Comparison of ENCODE assay signal across 8 cellular contexts in genomic region chr6:33112148-33112547, GRCh38. TPM values are rescaled to one million over a fixed set of nuclear protein-coding genes. Genes with fewer than 3 reads are reported as not detected.
DNase-seq lines count a peak whose midpoint lies in the region; ATAC-seq, FAIRE-seq and TF ChIP-seq lines count a peak whose summit lies in the region.

No MANE protein-coding gene starts in this region.

- TF ChIP-seq CTCF in GM23338 (conservative IDR thresholded peaks at IDR 0.05; ENCODE audit: low read depth in 2 of 2) (no peak), K562 (IDR thresholded peaks at IDR 0.05 in 2 of 3, conservative IDR thresholded peaks at IDR 0.05 in 1 of 3; ENCODE audit: insufficient read depth in 2 of 3, low read depth in 1 of 3, low read length in 3 of 3) (no peak), left lung (IDR thresholded peaks at IDR 0.05) (no peak)

- no peak for DNase-seq in activated naive CD4-positive, alpha-beta T cell treated with anti-CD3 and anti-CD28 coated beads, Interleukin-2, amount 50 U/mL, for 72 hours (ENCODE audit: low spot score in 2 of 2)
- no peak for DNase-seq in activated naive CD4-positive, alpha-beta T cell treated with anti-CD3 and anti-CD28 coated beads, Interleukin-2, amount 10 ng/mL, durations not matched to agents 7 days and 5 days
- DNase-seq in GM23338 (ENCODE audit: low spot score): peak; percentile 46
- DNase-seq in MG63: peak; percentile 55
- peak; percentile 15 to 59 (median 55) for DNase-seq in K562 (ENCODE audit: extremely low read depth in 1 of 4, low spot score in 3 of 4)
- no peak for DNase-seq in left lung
- DNase-seq in SKM-1 treated with dmso at 0.1 percent for 144 hours (lab: John Stamatoyannopoulos, UW; ENCODE audit: unreplicated experiment): no peak
- no peak for DNase-seq in NCI-H2171 treated with DMSO at 0.1 percent for 48 hours (lab: John Stamatoyannopoulos, UW)

- H3K4me3 ChIP-seq in GM23338: no peak overlapping the region
- no peak overlapping the region for H3K4me3 ChIP-seq in MG63
- H3K4me3 ChIP-seq in K562: no peak overlapping the region
- H3K4me3 ChIP-seq in left lung: no peak overlapping the region

- H3K4me1 Mint-ChIP-seq in activated naive CD4-positive, alpha-beta T cell treated with anti-CD3 and anti-CD28 coated beads, Interleukin-2, amount 10 ng/mL, durations not matched to agents 7 days and 5 days: peaks cover 6% of the 10 kb centered on the region
- peaks cover 19% of the 10 kb centered on the region for H3K4me1 Mint-ChIP-seq in GM23338

- BruUV-seq in K562 (replicated peaks; lab: Mats Ljungman, UMichigan): no TSS peak

- no peak for TF ChIP-seq POLR2A in K562 (conservative IDR thresholded peaks at IDR 0.05)

- no peak overlapping the region for H3K27ac Mint-ChIP-seq in activated naive CD4-positive, alpha-beta T cell treated with anti-CD3 and anti-CD28 coated beads, Interleukin-2, amount 50 U/mL, for 72 hours
- H3K27ac Mint-ChIP-seq in activated naive CD4-positive, alpha-beta T cell treated with anti-CD3 and anti-CD28 coated beads, Interleukin-2, amount 10 ng/mL, durations not matched to agents 7 days and 5 days: no peak overlapping the region
- H3K27ac Mint-ChIP-seq in GM23338: no peak overlapping the region

- no peaks in the 10 kb centered on the region for H3K27me3 ChIP-seq in GM23338 (ENCODE audit: insufficient read depth)
- peaks cover 92% of the 10 kb centered on the region for H3K27me3 ChIP-seq in MG63
- H3K27me3 ChIP-seq in K562 (ENCODE audit: control insufficient read depth in 2 of 2, insufficient read depth in 2 of 2, low read length in 2 of 2): peaks cover 11 to 40% of the 10 kb centered on the region in 2 experiments; a peak in 4 of 5 replicates
- H3K27me3 ChIP-seq in left lung: peaks cover 11 to 54% of the 10 kb centered on the region in 2 donors

- no peak for TF ChIP-seq RAD21 in K562 (CRISPR knock-in tag; conservative IDR thresholded peaks at IDR 0.05 in 1 of 2, IDR thresholded peaks at IDR 0.05 in 1 of 2)

- H3K27ac ChIP-seq in GM23338 (ENCODE audit: low read depth) (no peak overlapping the region), K562 (ENCODE audit: extremely low read depth, low read depth, low read length) (no peak overlapping the region), left lung (no peak overlapping the region)

- peak; percentile 73 to 90 for ATAC-seq in activated naive CD4-positive, alpha-beta T cell treated with anti-CD3 and anti-CD28 coated beads, Interleukin-2, amount 50 U/mL, for 72 hours
- ATAC-seq in GM23338 (peak; percentile 23), K562 (peak; percentile 97), left lung (peak; percentile 98)

- H3K9me2 ChIP-seq in GM23338 (ENCODE audit: insufficient read depth): no peaks in the 10 kb centered on the region

- H3K4me2 ChIP-seq in GM23338: no peak overlapping the region
- no peak overlapping the region for H3K4me2 ChIP-seq in K562 (ENCODE audit: insufficient read depth, low read length)

- H3K36me3 ChIP-seq in GM23338 (ENCODE audit: insufficient read depth): no peaks in the 10 kb centered on the region
- H3K36me3 ChIP-seq in MG63: no peaks in the 10 kb centered on the region
- no peaks in the 10 kb centered on the region for H3K36me3 ChIP-seq in K562 (ENCODE audit: control insufficient read depth, insufficient read depth, low read length)
- no peaks in the 10 kb centered on the region for H3K36me3 ChIP-seq in left lung

- no peaks in the 10 kb centered on the region for H4K20me1 ChIP-seq in GM23338 (replicated peaks; ENCODE audit: insufficient read depth)
- H4K20me1 ChIP-seq in K562 (replicated peaks; ENCODE audit: control insufficient read depth, insufficient read depth, low read length): no peaks in the 10 kb centered on the region; the same call in 1 of the 2 replicates

- FAIRE-seq in K562 (lab: Jason Lieb, UNC): peak; percentile 79

- POLR2A ChIA-PET in K562 (lab: Yijun Ruan, JAX): interaction anchor here (0.6 to 1.3 kb wide), 7 partner anchors 9 to 449 kb away, joined by 3 to 5 read pairs (median 3); partner anchors contain the start of gene HLA-DPA1

- H3K9ac ChIP-seq in K562 (ENCODE audit: insufficient read depth in 1 of 2, low read depth in 2 of 2, low read length in 2 of 2): no peak overlapping the region

- no peaks in the 10 kb centered on the region for H3K9me3 Mint-ChIP-seq in activated naive CD4-positive, alpha-beta T cell treated with anti-CD3 and anti-CD28 coated beads, Interleukin-2, amount 50 U/mL, for 72 hours
- no peaks in the 10 kb centered on the region for H3K9me3 Mint-ChIP-seq in activated naive CD4-positive, alpha-beta T cell treated with anti-CD3 and anti-CD28 coated beads, Interleukin-2, amount 10 ng/mL, durations not matched to agents 7 days and 5 days
- H3K9me3 Mint-ChIP-seq in GM23338: no peaks in the 10 kb centered on the region

- no peaks in the 10 kb centered on the region for H3K9me1 ChIP-seq in K562 (ENCODE audit: control insufficient read depth, insufficient read depth, low read length)

- 6% methylated on average over 1 of the region's 1 CpG for WGBS in K562 (ENCODE audit: insufficient coverage, low coverage, missing lambda C conversion rate)

- intact Hi-C loops in K562 (cut with micrococcal nuclease): no loop called here
- intact Hi-C loops in left lung (cut with DNase I): loop anchor here in 1 of 2 donors (10.0 kb wide), 1 partner anchor 133 kb away; no protein-coding TSS in a partner anchor

- H2AFZ ChIP-seq in GM23338 (no peak overlapping the region), K562 (ENCODE audit: low read depth, low read length) (no peak overlapping the region)

- CTCF ChIA-PET in activated naive CD4-positive, alpha-beta T cell treated with anti-CD3 and anti-CD28 coated beads, Interleukin-2, amount 10 ng/mL, durations not matched to agents 7 days and 5 days (lab: Charles Lee): interaction anchor here (0.8 to 1.7 kb wide), 3 partner anchors 12 to 136 kb away, joined by 3 to 6 read pairs (median 6); no protein-coding TSS in a partner anchor
- CTCF ChIA-PET in K562 (lab: Yijun Ruan, JAX; ENCODE audit: low intra/inter-chr PET ratio): no interaction called here

- peaks cover 0 to 6% of the 10 kb centered on the region in 2 donors for H3K36me3 Mint-ChIP-seq in activated naive CD4-positive, alpha-beta T cell treated with anti-CD3 and anti-CD28 coated beads, Interleukin-2, amount 50 U/mL, for 72 hours
- no peaks in the 10 kb centered on the region for H3K36me3 Mint-ChIP-seq in activated naive CD4-positive, alpha-beta T cell treated with anti-CD3 and anti-CD28 coated beads, Interleukin-2, amount 10 ng/mL, durations not matched to agents 7 days and 5 days
- peaks cover under 1% of the 10 kb centered on the region; the same call in 1 of the 3 replicates for H3K36me3 Mint-ChIP-seq in GM23338 (ENCODE audit: low read depth)

- TF ChIP-seq EP300 in K562 (IDR thresholded peaks at IDR 0.05; ENCODE audit: low read length): no peak

- H3K4me1 ChIP-seq in GM23338 (ENCODE audit: insufficient read depth): peaks cover 13% of the 10 kb centered on the region
- H3K4me1 ChIP-seq in K562 (replicated peaks in 1 of 2; ENCODE audit: control insufficient read depth in 2 of 2, insufficient read depth in 2 of 2, low read length in 2 of 2): peaks cover 0 to 3% of the 10 kb centered on the region in 2 experiments; a peak in 1 of 5 replicates
- H3K4me1 ChIP-seq in left lung: peaks cover 0 to 9% of the 10 kb centered on the region in 2 donors

- in situ Hi-C loops in K562 (cut with MboI): no loop called here

- H3K79me2 ChIP-seq in GM23338 (replicated peaks; ENCODE audit: insufficient read depth) (no peaks in the 10 kb centered on the region), K562 (ENCODE audit: control insufficient read depth, insufficient read depth, low read length) (no peaks in the 10 kb centered on the region)

- peaks cover 78% of the 10 kb centered on the region for H3K27me3 Mint-ChIP-seq in activated naive CD4-positive, alpha-beta T cell treated with anti-CD3 and anti-CD28 coated beads, Interleukin-2, amount 10 ng/mL, durations not matched to agents 7 days and 5 days
- H3K27me3 Mint-ChIP-seq in GM23338 (ENCODE audit: insufficient read depth, low read depth, poor library complexity): peaks cover 7% of the 10 kb centered on the region

- no peaks in the 10 kb centered on the region for H3K9me3 ChIP-seq in MG63
- H3K9me3 ChIP-seq in K562 (replicated peaks; ENCODE audit: control insufficient read depth, insufficient read depth, low read depth, low read length): no peaks in the 10 kb centered on the region
- H3K9me3 ChIP-seq in left lung: no peaks in the 10 kb centered on the region

- no peaks in the 10 kb centered on the region for H3F3A ChIP-seq in GM23338 (replicated peaks; ENCODE audit: low read depth)

- H3K4me3 Mint-ChIP-seq in activated naive CD4-positive, alpha-beta T cell treated with anti-CD3 and anti-CD28 coated beads, Interleukin-2, amount 10 ng/mL, durations not matched to agents 7 days and 5 days: no peak overlapping the region
- H3K4me3 Mint-ChIP-seq in GM23338: no peak overlapping the region

RNA-seq across cellular contexts. Expression of gene HLA-DPB1, which starts 36.4 kb away (rescaled TPM):
- 10 to 100 TPM; 10.6 to 39.0 TPM for total RNA-seq in activated naive CD4-positive, alpha-beta T cell treated with anti-CD3 and anti-CD28 coated beads, Interleukin-2, amount 50 U/mL, for 72 hours
- 32.1 and 37.6 TPM in 2 replicates for total RNA-seq in GM23338 (2014; rRNA removed; shearing (Covaris generic))
- polyA plus RNA-seq in GM23338 (2016; fragmentation: Nextera tagmentation; extraction: Ambion mirVana): 19.8 and 22.0 TPM in 2 replicates
- total RNA-seq in MG63 (2014; rRNA removed; shearing (Covaris generic); ENCODE audit: low replicate concordance): 9.2 and 54.4 TPM in 2 replicates
- not detected in 2 replicates for total RNA-seq in K562 (2011; cell fraction: chromatin; rRNA removed; ENCODE audit: low replicate concordance)
- not detected in 2 replicates for total RNA-seq in K562 (2011; cell fraction: nucleolus; rRNA removed)
- total RNA-seq in K562 (2011; cell fraction: nucleoplasm; rRNA removed): 0.76 TPM in 1 of 2 replicates, not detected in the other
- 0.68 and 3.0 TPM in 2 replicates for total RNA-seq in K562 (2014; rRNA removed)
- total RNA-seq in K562 (2014; rRNA removed; fragmentation: Illumina TruSeq; extraction: Trizol): 0.35 and 0.51 TPM in 2 replicates
- 0.51 and 0.98 TPM in 2 replicates for total RNA-seq in K562 (2015; rRNA removed; fragmentation: Illumina TruSeq; extraction: Trizol)
- total RNA-seq in K562 (2021): 0.66 and 1.1 TPM in 2 replicates
- polyA plus RNA-seq in K562 (2011; rRNA removed): 0.15 and 0.71 TPM in 2 replicates
- 0.22 and 0.86 TPM in 2 replicates for polyA plus RNA-seq in K562 (2011; cell fraction: cytosol; rRNA removed)
- 0.33 TPM in 1 of 2 replicates, not detected in the other for polyA plus RNA-seq in K562 (2011; cell fraction: nucleus; rRNA removed)
- 1.5 and 2.2 TPM in 2 replicates for polyA plus RNA-seq in K562 (2012)
- 0.80 and 1.2 TPM in 2 replicates for polyA plus RNA-seq in K562 (2014; fragmentation: Illumina TruSeq; extraction: Trizol)
- polyA plus RNA-seq in K562 (2014; fragmentation: Nextera tagmentation; extraction: Ambion mirVana): under 1 TPM; 0.07 to 0.18 TPM
- polyA plus RNA-seq in K562 (2014; rRNA removed): 0.41 and 1.8 TPM in 2 replicates
- 0.63 TPM in 1 of 2 replicates, not detected in the other for polyA minus RNA-seq in K562 (2011; rRNA and poly(A)+ RNA removed)
- not detected in 2 replicates for polyA minus RNA-seq in K562 (2011; cell fraction: cytosol; rRNA and poly(A)+ RNA removed)
- polyA minus RNA-seq in K562 (2011; cell fraction: nucleus; rRNA and poly(A)+ RNA removed): not detected in 2 replicates
- 100 to 1,000 TPM; 206 to 326 TPM for total RNA-seq in left lung

RNA-seq across cellular contexts. Expression of gene HLA-DPA1, which starts 38.7 kb away (rescaled TPM):
- 10 to 100 TPM; 24.4 to 45.8 TPM for total RNA-seq in activated naive CD4-positive, alpha-beta T cell treated with anti-CD3 and anti-CD28 coated beads, Interleukin-2, amount 50 U/mL, for 72 hours
- total RNA-seq in GM23338 (2014; rRNA removed; shearing (Covaris generic)): 6.6 and 6.9 TPM in 2 replicates
- polyA plus RNA-seq in GM23338 (2016; fragmentation: Nextera tagmentation; extraction: Ambion mirVana) (3.9 and 4.1 TPM in 2 replicates), K562 (2011; rRNA removed) (0.05 and 0.74 TPM in 2 replicates), K562 (2014; fragmentation: Illumina TruSeq; extraction: Trizol) (0.56 and 1.8 TPM in 2 replicates), K562 (2014; fragmentation: Nextera tagmentation; extraction: Ambion mirVana) (under 1 TPM; 0.46 to 0.49 TPM), K562 (2014; rRNA removed) (0.45 and 0.93 TPM in 2 replicates)
- total RNA-seq in MG63 (2014; rRNA removed; shearing (Covaris generic); ENCODE audit: low replicate concordance): 0.59 and 2.5 TPM in 2 replicates
- total RNA-seq in K562 (2011; cell fraction: chromatin; rRNA removed; ENCODE audit: low replicate concordance): not detected in 2 replicates
- total RNA-seq in K562 (2011; cell fraction: nucleolus; rRNA removed): not detected in 2 replicates
- not detected in 2 replicates for total RNA-seq in K562 (2011; cell fraction: nucleoplasm; rRNA removed)
- total RNA-seq in K562 (2014; rRNA removed) (0.23 TPM in 1 of 2 replicates, not detected in the other), K562 (2014; rRNA removed; fragmentation: Illumina TruSeq; extraction: Trizol) (0.55 TPM in 1 of 2 replicates, not detected in the other), K562 (2015; rRNA removed; fragmentation: Illumina TruSeq; extraction: Trizol) (0.30 and 0.51 TPM in 2 replicates), K562 (2021) (0.60 and 1.2 TPM in 2 replicates), left lung (100 to 1,000 TPM; 354 to 476 TPM)
- 0.55 and 0.88 TPM in 2 replicates for polyA plus RNA-seq in K562 (2011; cell fraction: cytosol; rRNA removed)
- polyA plus RNA-seq in K562 (2011; cell fraction: nucleus; rRNA removed): 0.64 TPM in 1 of 2 replicates, not detected in the other
- polyA plus RNA-seq in K562 (2012): 0.75 and 0.79 TPM in 2 replicates
- polyA minus RNA-seq in K562 (2011; rRNA and poly(A)+ RNA removed): 0.21 TPM in 1 of 2 replicates, not detected in the other
- not detected in 2 replicates for polyA minus RNA-seq in K562 (2011; cell fraction: cytosol; rRNA and poly(A)+ RNA removed)
- polyA minus RNA-seq in K562 (2011; cell fraction: nucleus; rRNA and poly(A)+ RNA removed): under 0.01 TPM in 1 of 2 replicates, not detected in the other

Comparison
In these comparisons a context has a peak if more than half of its experiments do, and no peak if none do; other contexts are left out.
1. ATAC-seq: peak in every context shown above with its lines; median percentile 98 in left lung; 97 in K562; 82 in activated naive CD4-positive, alpha-beta T cell treated with anti-CD3 and anti-CD28 coated beads, Interleukin-2, amount 50 U/mL, for 72 hours; 23 in GM23338.
2. DNase-seq: peak in GM23338 (single experiment), MG63 (single experiment) and K562 (4 of 4); none in activated naive CD4-positive, alpha-beta T cell treated with anti-CD3 and anti-CD28 coated beads, Interleukin-2, amount 50 U/mL, for 72 hours (0 of 2), activated naive CD4-positive, alpha-beta T cell treated with anti-CD3 and anti-CD28 coated beads, Interleukin-2, amount 10 ng/mL, durations not matched to agents 7 days and 5 days (single experiment), left lung (0 of 2), SKM-1 treated with dmso at 0.1 percent for 144 hours (single experiment) and NCI-H2171 treated with DMSO at 0.1 percent for 48 hours (single experiment).
3. RNA of gene HLA-DPA1, which starts 38.7 kb away (total RNA-seq): 354 to 476 TPM in left lung; 24.4 to 45.8 TPM in activated naive CD4-positive, alpha-beta T cell treated with anti-CD3 and anti-CD28 coated beads, Interleukin-2, amount 50 U/mL, for 72 hours, 6.6 to 6.9 TPM in GM23338, 0.59 to 2.5 TPM in MG63 and 0.23 to 1.2 TPM in K562; every median in the first group is over 4 times any median in the second.